26 cellular contexts compared by ENCODE assay signal in the genomic region with DNA sequence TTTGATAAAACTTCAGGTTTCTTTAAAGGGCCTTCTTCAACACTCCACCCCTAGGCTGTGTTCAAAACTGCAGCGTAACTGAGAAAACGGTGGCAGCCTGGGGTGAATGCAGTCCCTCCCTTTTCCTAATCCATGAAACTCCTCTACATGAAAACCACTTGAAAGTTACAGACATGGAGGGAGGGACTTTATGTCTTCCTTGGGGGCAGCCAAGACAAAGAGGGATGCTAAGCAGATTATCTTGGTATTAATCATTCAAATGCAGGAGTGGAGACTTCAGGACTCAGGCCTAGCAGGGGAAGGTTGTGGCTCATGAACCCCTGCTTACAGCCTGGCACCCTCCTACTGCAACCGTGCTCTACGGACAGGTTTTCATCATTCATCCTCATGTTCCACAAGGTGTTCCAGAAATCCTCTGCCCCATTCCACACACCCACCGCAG. TPM values are rescaled to one million over a fixed set of nuclear protein-coding genes. Genes with fewer than 3 reads are reported as not detected.
A peak's percentile ranks its signal among the peaks of the same experiment; 100 is the strongest.
DNase-seq lines count a peak whose midpoint lies in the region; ATAC-seq and TF ChIP-seq lines count a peak whose summit lies in the region.
"Had no signal": no experiment of that assay in that cellular context is flagged by ENCODE, and none has a peak within 500 bp of the region (broad histone marks: within the 10 kb centered on the region; RNA-seq: fewer than 3 reads in every experiment).

No MANE protein-coding gene starts in this region.

- peaks cover 0 to 28% of the 10 kb centered on the region in 2 donors for H3K27me3 Mint-ChIP-seq in effector memory CD8-positive, alpha-beta T cell

- H3K27me3 ChIP-seq in H7 (ENCODE audit: control insufficient read depth, insufficient read depth, low read length): no peaks in the 10 kb centered on the region
- H3K27me3 ChIP-seq: adrenal gland, cardiac muscle cell, heart left ventricle had no signal

- peak; percentile 5 for TF ChIP-seq CTCF in epithelial cell of esophagus (IDR thresholded peaks at IDR 0.05; ENCODE audit: insufficient read depth, low read depth, low read length, missing control alignments)

- no peaks in the 10 kb centered on the region for H3K36me3 ChIP-seq in H7 (replicated peaks; ENCODE audit: control insufficient read depth, insufficient read depth, low read length)
- H3K36me3 ChIP-seq: adrenal gland, cardiac muscle cell, heart left ventricle had no signal

- DNase-seq in H7 (peak; percentile 50), NCI-H82 (lab: John Stamatoyannopoulos, UW) (peak; percentile 97), epithelial cell of esophagus (ENCODE audit: low read depth) (no peak), mesenteric fat pad (ENCODE audit: low spot score) (peak; percentile 65), NCI-H526 (lab: John Stamatoyannopoulos, UW) (no peak)
- no peak for DNase-seq in effector memory CD8-positive, alpha-beta T cell
- DNase-seq: activated CD4-positive, alpha-beta T cell treated with anti-CD3 and anti-CD28 coated beads, Interleukin-2, amount 50 U/mL, for 4 hours; heart left ventricle; NCI-H1092; NCI-H2029; nucleus accumbens; RPMI8226; stimulated activated CD4-positive, alpha-beta T cell treated with anti-CD3 and anti-CD28 coated beads, Interleukin-2, amount 100 ng/mL, for 24 hours had no signal

- H3K4me3 Mint-ChIP-seq in effector memory CD8-positive, alpha-beta T cell: no peak overlapping the region
- H3K4me3 Mint-ChIP-seq: CD14-positive monocyte; dendritic cell treated with granulocyte-macrophage colony-stimulating factor and Interleukin-4, amounts not matched to agents 40 ng/mL and 50 ng/mL, for 4 days; stimulated activated effector memory CD8-positive, alpha-beta T cell treated with anti-CD3 and anti-CD28 coated beads, Interleukin-12 subunit alpha, Interleukin-12 subunit beta, amount 100 ng/mL, for 72 hours; T-helper 2 cell treated with Interferon-gamma antibody and Interleukin-4, amounts not matched to agents 5 μg/mL and 100 μg/mL, for 36 hours had no signal

- H3K4me3 ChIP-seq in H7 (ENCODE audit: insufficient read depth, low read depth, low read length) (no peak overlapping the region), epithelial cell of esophagus (ENCODE audit: low read length) (no peak overlapping the region)
- H3K4me3 ChIP-seq: adrenal gland, cardiac muscle cell, heart left ventricle, lung had no signal

- ATAC-seq in effector memory CD8-positive, alpha-beta T cell (replicated peaks): no peak
- no peak for ATAC-seq in HG02759 (IDR thresholded peaks at IDR 0.05; ENCODE audit: unreplicated experiment)
- no peak for ATAC-seq in HG03108 (IDR thresholded peaks at IDR 0.05; ENCODE audit: unreplicated experiment)
- ATAC-seq: HCT116; heart left ventricle; SK-N-SH treated with all-trans-retinoic acid at 6 μM for 48 hours; stimulated activated effector memory CD8-positive, alpha-beta T cell treated with anti-CD3 and anti-CD28 coated beads, Interleukin-12 subunit alpha, Interleukin-12 subunit beta, amount 100 ng/mL, for 72 hours had no signal

- H3K27ac Mint-ChIP-seq in effector memory CD8-positive, alpha-beta T cell: no peak overlapping the region
- H3K27ac Mint-ChIP-seq: dendritic cell treated with granulocyte-macrophage colony-stimulating factor and Interleukin-4, amounts not matched to agents 40 ng/mL and 50 ng/mL, for 4 days; stimulated activated effector memory CD8-positive, alpha-beta T cell treated with anti-CD3 and anti-CD28 coated beads, Interleukin-12 subunit alpha, Interleukin-12 subunit beta, amount 100 ng/mL, for 72 hours; T-helper 2 cell treated with Interferon-gamma antibody and Interleukin-4, amounts not matched to agents 5 μg/mL and 100 μg/mL, for 36 hours had no signal

- peaks cover 12% of the 10 kb centered on the region for H3K36me3 Mint-ChIP-seq in effector memory CD8-positive, alpha-beta T cell (ENCODE audit: insufficient read depth)
- H3K36me3 Mint-ChIP-seq: CD14-positive monocyte; stimulated activated effector memory CD8-positive, alpha-beta T cell treated with anti-CD3 and anti-CD28 coated beads, Interleukin-12 subunit alpha, Interleukin-12 subunit beta, amount 100 ng/mL, for 72 hours had no signal

- peaks cover 11 to 16% of the 10 kb centered on the region in 2 donors for H3K4me1 Mint-ChIP-seq in effector memory CD8-positive, alpha-beta T cell (ENCODE audit: low read depth in 2 of 2)

- no peaks in the 10 kb centered on the region for H3K9me3 Mint-ChIP-seq in effector memory CD8-positive, alpha-beta T cell
- H3K9me3 Mint-ChIP-seq: CD14-positive monocyte; dendritic cell treated with granulocyte-macrophage colony-stimulating factor and Interleukin-4, amounts not matched to agents 40 ng/mL and 50 ng/mL, for 4 days; stimulated activated effector memory CD8-positive, alpha-beta T cell treated with anti-CD3 and anti-CD28 coated beads, Interleukin-12 subunit alpha, Interleukin-12 subunit beta, amount 100 ng/mL, for 72 hours; T-helper 2 cell treated with Interferon-gamma antibody and Interleukin-4, amounts not matched to agents 5 μg/mL and 100 μg/mL, for 36 hours had no signal

RNA-seq across cellular contexts. Expression of a gene that starts 46.8 kb away (rescaled TPM):
- total RNA-seq in H7 (2014; rRNA removed; shearing (Covaris generic)): 2.3 and 3.0 TPM in 2 replicates
- 3.9 TPM for total RNA-seq in mesenteric fat pad
- total RNA-seq: G401, HT-29 had no signal

Comparison
In these comparisons a context has a peak if more than half of its experiments do, and no peak if none do; other contexts are left out.
1. DNase-seq: peak in H7 (single experiment), NCI-H82 (single experiment) and mesenteric fat pad (single experiment); none in epithelial cell of esophagus (single experiment), effector memory CD8-positive, alpha-beta T cell (0 of 3) and NCI-H526 (0 of 2).